Comparison of ENCODE assay signal across 12 cellular contexts in the genomic region with DNA sequence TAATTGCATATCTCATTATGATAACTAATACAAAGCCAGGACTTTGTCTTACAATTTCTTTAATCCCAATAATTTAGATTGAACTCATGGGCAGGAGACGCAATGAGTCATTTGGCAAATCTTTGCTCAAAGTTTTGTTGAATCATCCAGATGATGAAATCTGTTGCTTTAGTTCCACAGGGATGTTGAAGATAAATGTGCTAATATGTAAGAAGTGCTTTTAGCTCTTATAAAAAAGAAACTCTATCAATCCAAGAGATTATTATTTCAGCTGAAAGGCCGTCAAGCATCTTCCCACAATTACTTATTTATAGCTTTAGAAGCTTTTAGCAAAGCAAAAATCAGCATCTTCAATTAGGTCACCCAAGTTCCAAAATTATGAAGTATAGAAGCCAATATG. TPM values are rescaled to one million over a fixed set of nuclear protein-coding genes. Genes with fewer than 3 reads are reported as not detected.
DNase-seq lines count a peak whose midpoint lies in the region; ATAC-seq and TF ChIP-seq lines count a peak whose summit lies in the region.
"Had no signal": no experiment of that assay in that cellular context is flagged by ENCODE, and none has a peak within 500 bp of the region (broad histone marks: within the 10 kb centered on the region; RNA-seq: fewer than 3 reads in every experiment).

No MANE protein-coding gene starts in this region.

- no peak overlapping the region for H3K27ac Mint-ChIP-seq in nephron progenitor cell
- H3K27ac Mint-ChIP-seq: GM23338 had no signal

- ATAC-seq in esophagus mucosa = peak; percentile 65
- ATAC-seq: GM23338 had no signal

- H3K9me3 Mint-ChIP-seq in nephron progenitor cell = no peaks in the 10 kb centered on the region
- H3K9me3 Mint-ChIP-seq: GM23338 had no signal

- TF ChIP-seq CTCF in nephron progenitor cell (IDR thresholded peaks at IDR 0.05) (no peak), GM20000 (IDR thresholded peaks at IDR 0.05; ENCODE audit: extremely low read depth, missing control alignments) (no peak), GM10248 (IDR thresholded peaks at IDR 0.05; ENCODE audit: control extremely low read depth, extremely low read depth, low read depth, missing control alignments) (no peak)

- peaks cover 7% of the 10 kb centered on the region for H3K27me3 Mint-ChIP-seq in nephron progenitor cell (ENCODE audit: low read depth, poor library complexity)

- CTCF ChIA-PET in GM10248 (lab: Yijun Ruan, JAX) = interaction anchor here (0.9 to 1.4 kb wide), 4 partner anchors 13 to 312 kb away, joined by 3 to 4 read pairs (median 3); no protein-coding TSS in a partner anchor

- no peaks in the 10 kb centered on the region for H3K4me1 Mint-ChIP-seq in nephron progenitor cell
- H3K4me1 Mint-ChIP-seq: GM23338 had no signal

- POLR2A ChIA-PET in GM10248 (lab: Yijun Ruan, JAX) = no interaction called here

- peak; percentile 44 for DNase-seq in GM03348 (ENCODE audit: low spot score)
- peak; percentile 40 for DNase-seq in RKO (ENCODE audit: low spot score)
- peak; percentile 93 for DNase-seq in renal cortical epithelial cell (ENCODE audit: low read depth)
- DNase-seq in nephron progenitor cell = no peak
- no peak for DNase-seq in GM20000 (ENCODE audit: low spot score)
- DNase-seq in GM10248 (ENCODE audit: extremely low spot score) = no peak
- DNase-seq in iPS-NIHi11 (ENCODE audit: low spot score) = no peak
- DNase-seq: DMS79 treated with DMSO at 0.1 percent for 48 hours, NCI-H1436, upper lobe of left lung had no signal

- H3K36me3 Mint-ChIP-seq in nephron progenitor cell (ENCODE audit: low read depth) = no peaks in the 10 kb centered on the region

- no peak overlapping the region for H3K4me3 Mint-ChIP-seq in nephron progenitor cell
- H3K4me3 Mint-ChIP-seq: GM23338 had no signal

RNA-seq across cellular contexts. Expression of gene ANK3, which starts 36.8 kb away (rescaled TPM):
- total RNA-seq in esophagus mucosa (39.1 TPM), renal cortical epithelial cell (18.8 and 68.6 TPM in 2 replicates)

Comparison
In these comparisons a context has a peak if more than half of its experiments do, and no peak if none do; other contexts are left out.
1. DNase-seq: peak in GM03348 (single experiment), RKO (single experiment) and renal cortical epithelial cell (single experiment); none in nephron progenitor cell (single experiment), GM20000 (single experiment), GM10248 (single experiment) and iPS-NIHi11 (single experiment).